8 cellular contexts compared by ENCODE assay signal in genomic region chr15:65028921-65029735, GRCh38. TPM values are rescaled to one million over a fixed set of nuclear protein-coding genes. Genes with fewer than 3 reads are reported as not detected.
DNase-seq lines count a peak whose midpoint lies in the region; ATAC-seq and TF ChIP-seq lines count a peak whose summit lies in the region.

MTFMT (minus strand) TSS chr15:65029639; CDS start chr15:65029613, 26 bp downstream.

- peak within 1 kb of the TSS; percentile 92 for H3K4me3 Mint-ChIP-seq in activated naive CD4-positive, alpha-beta T cell treated with anti-CD3 and anti-CD28 coated beads, Interleukin-2, amount 50 U/mL, for 24 hours

- H3K9ac ChIP-seq in DND-41 (ENCODE audit: low read depth, low read length), result peak within 1 kb of the TSS; percentile 88

- no peaks in the 10 kb centered on the region for H3K9me3 Mint-ChIP-seq in activated naive CD4-positive, alpha-beta T cell treated with anti-CD3 and anti-CD28 coated beads, Interleukin-2, amount 50 U/mL, for 24 hours

- peaks cover 13% of the 10 kb centered on the region for H3K79me2 ChIP-seq in DND-41 (ENCODE audit: insufficient read depth, low read length)
- H3K79me2 ChIP-seq in osteoblast (ENCODE audit: insufficient read depth, low read length), result peaks cover 25% of the 10 kb centered on the region

- H3K27ac ChIP-seq in DND-41 (ENCODE audit: low read length) (peak within 1 kb of the TSS; percentile 63), osteoblast (ENCODE audit: low read depth, low read length) (peak within 1 kb of the TSS; percentile 50), temporal lobe (ENCODE audit: low read depth, low read length) (peak within 1 kb of the TSS; percentile 54)

- H3K27me3 ChIP-seq in DND-41 (ENCODE audit: insufficient read depth, low read length, poor library complexity) (no peaks in the 10 kb centered on the region), osteoblast (ENCODE audit: insufficient read depth, low read length) (no peaks in the 10 kb centered on the region)

- H3K27ac Mint-ChIP-seq in activated naive CD4-positive, alpha-beta T cell treated with anti-CD3 and anti-CD28 coated beads, Interleukin-2, amount 50 U/mL, for 24 hours, result peak within 1 kb of the TSS; percentile 75

- H3K9me3 ChIP-seq in DND-41 (ENCODE audit: insufficient read depth, low read length, severe bottlenecking) (no peaks in the 10 kb centered on the region), osteoblast (ENCODE audit: low read depth, low read length) (no peaks in the 10 kb centered on the region)

- peaks cover 14% of the 10 kb centered on the region for H3K36me3 ChIP-seq in DND-41 (ENCODE audit: insufficient read depth, low read length)
- H3K36me3 ChIP-seq in osteoblast (ENCODE audit: insufficient read depth, low read length), result peaks cover 23% of the 10 kb centered on the region

- peaks cover 9% of the 10 kb centered on the region for H3K36me3 Mint-ChIP-seq in activated naive CD4-positive, alpha-beta T cell treated with anti-CD3 and anti-CD28 coated beads, Interleukin-2, amount 50 U/mL, for 24 hours

- H2AFZ ChIP-seq in DND-41 (ENCODE audit: low read depth, low read length) (peak within 1 kb of the TSS; percentile 91), osteoblast (ENCODE audit: low read length) (peak within 1 kb of the TSS; percentile 81)

- peaks cover 2% of the 10 kb centered on the region for H3K27me3 Mint-ChIP-seq in activated naive CD4-positive, alpha-beta T cell treated with anti-CD3 and anti-CD28 coated beads, Interleukin-2, amount 50 U/mL, for 24 hours

- H3K4me2 ChIP-seq in DND-41 (ENCODE audit: insufficient read depth, low read length) (peak within 1 kb of the TSS; percentile 93), osteoblast (ENCODE audit: insufficient read depth, low read length) (peak within 1 kb of the TSS; percentile 91)

- peaks cover 18% of the 10 kb centered on the region for H3K4me1 Mint-ChIP-seq in activated naive CD4-positive, alpha-beta T cell treated with anti-CD3 and anti-CD28 coated beads, Interleukin-2, amount 50 U/mL, for 24 hours

- peak; percentile 96 for ATAC-seq in DND-41 (ENCODE audit: insufficient read depth, low read depth)
- ATAC-seq in GM21619 (IDR thresholded peaks at IDR 0.05; ENCODE audit: unreplicated experiment), result peak; percentile 75

- DNase-seq in DND-41, result peak; percentile 91
- peak; percentile 92 for DNase-seq in LoVo (ENCODE audit: low spot score)
- DNase-seq in SKM-1 (lab: John Stamatoyannopoulos, UW; ENCODE audit: unreplicated experiment), result peak; percentile 81
- DNase-seq in glomerular visceral epithelial cell (ENCODE audit: extremely low spot score), result peak; percentile 86
- DNase-seq in osteoblast (ENCODE audit: insufficient read length, low spot score, missing footprints), result peak; percentile 99

- H3K4me1 ChIP-seq in DND-41 (ENCODE audit: insufficient read depth, low read length) (peaks cover 18% of the 10 kb centered on the region), osteoblast (ENCODE audit: insufficient read depth, low read length) (peaks cover 16% of the 10 kb centered on the region)

- TF ChIP-seq CTCF in DND-41 (IDR thresholded peaks at IDR 0.05; ENCODE audit: borderline replicate concordance, extremely low read depth, low read length, poor library complexity, severe bottlenecking), result peak; percentile 17
- TF ChIP-seq CTCF in osteoblast (IDR thresholded peaks at IDR 0.05; ENCODE audit: extremely low read depth, low read depth, low read length), result no peak

- H3K4me3 ChIP-seq in DND-41 (ENCODE audit: low read depth in 1 of 2, low read length in 2 of 2) (peak within 1 kb of the TSS; percentile 95 to 97), osteoblast (ENCODE audit: insufficient read depth, low read length) (peak within 1 kb of the TSS; percentile 89)

- H4K20me1 ChIP-seq in DND-41 (ENCODE audit: insufficient read depth, low read length) (no peaks in the 10 kb centered on the region), osteoblast (ENCODE audit: insufficient read depth, low read length) (no peaks in the 10 kb centered on the region)

RNA-seq across cellular contexts. Expression of gene MTFMT, which starts in this region (rescaled TPM):
- total RNA-seq in osteoblast (24.5 and 31.8 TPM in 2 replicates), temporal lobe (15.7 TPM)

Comparison
In these comparisons a context has a peak if more than half of its experiments do, and no peak if none do; other contexts are left out.
1. Peak in every context shown above with its lines: DNase-seq, ATAC-seq, H3K4me3 ChIP-seq and H3K27ac ChIP-seq.